Comparison of ENCODE assay signal across 29 cellular contexts in genomic region chr12:45517360-45517759, GRCh38.
"Had no signal": no experiment of that assay in that cellular context is flagged by ENCODE, and none has a peak within 500 bp of the region (broad histone marks: within the 10 kb centered on the region; RNA-seq: fewer than 3 reads in every experiment).

No MANE protein-coding gene starts in this region.

- H3K27ac Mint-ChIP-seq: activated CD4-positive, alpha-beta T cell treated with anti-CD3 and anti-CD28 coated beads, Interleukin-2, amount 10 ng/mL, durations not matched to agents 24 days and 14 days; activated CD8-positive, alpha-beta T cell treated with anti-CD3 and anti-CD28 coated beads, Interleukin-2, amount 10 ng/mL, durations not matched to agents 7 days and 5 days; activated T-cell treated with anti-CD3 and anti-CD28 coated beads, Interleukin-2, amount 50 U/mL, for 24 hours; T-helper 2 cell treated with Interferon-gamma antibody and Interleukin-4, amounts not matched to agents 5 μg/mL and 100 μg/mL, for 36 hours had no signal

- H3K4me3 ChIP-seq: adrenal gland, body of pancreas, breast epithelium, MG63, Peyer's patch, SJSA1 had no signal

- ATAC-seq: activated naive CD4-positive, alpha-beta T cell treated with anti-CD3 and anti-CD28 coated beads, Interleukin-2, amount 50 U/mL, for 72 hours; body of pancreas; PC-3 had no signal

- H3K4me3 Mint-ChIP-seq: activated CD4-positive, alpha-beta T cell treated with anti-CD3 and anti-CD28 coated beads, Interleukin-2, amount 10 ng/mL, durations not matched to agents 24 days and 14 days; activated CD8-positive, alpha-beta T cell treated with anti-CD3 and anti-CD28 coated beads, Interleukin-2, amount 10 ng/mL, durations not matched to agents 7 days and 5 days; activated T-cell treated with anti-CD3 and anti-CD28 coated beads, Interleukin-2, amount 50 U/mL, for 24 hours; T-helper 2 cell treated with Interferon-gamma antibody and Interleukin-4, amounts not matched to agents 5 μg/mL and 100 μg/mL, for 36 hours had no signal

- H3K27me3 Mint-ChIP-seq: activated CD4-positive, alpha-beta T cell treated with anti-CD3 and anti-CD28 coated beads, Interleukin-2, amount 10 ng/mL, durations not matched to agents 24 days and 14 days; activated T-cell treated with anti-CD3 and anti-CD28 coated beads, Interleukin-2, amount 50 U/mL, for 24 hours had no signal

- DNase-seq: activated CD4-positive, alpha-beta T cell treated with anti-CD3 and anti-CD28 coated beads, Interleukin-2, amount 10 ng/mL, durations not matched to agents 24 days and 14 days; activated CD4-positive, alpha-beta T cell treated with anti-CD3 and anti-CD28 coated beads, Interleukin-2, amount 50 U/mL, for 48 hours; activated CD8-positive, alpha-beta T cell treated with anti-CD3 and anti-CD28 coated beads, Interleukin-2, amount 10 ng/mL, durations not matched to agents 7 days and 5 days; activated effector memory CD4-positive, alpha-beta T cell treated with anti-CD3 and anti-CD28 coated beads, Interleukin-2, amount 50 U/mL, for 16 hours; activated naive CD4-positive, alpha-beta T cell; activated T-cell treated with anti-CD3 and anti-CD28 coated beads, Interleukin-2, amount 50 U/mL, for 24 hours; adrenal gland; body of pancreas; Karpas-422; KBM-7; MG63; NCI-H1048; NCI-H1105 treated with DMSO at 0.1 percent for 48 hours; NCI-H1436; NCI-H1694; NCI-H1930; NCI-H2081 treated with DMSO at 0.1 percent for 48 hours; NCI-H345; NCI-H524 treated with DMSO at 0.1 percent for 48 hours; NCI-H748 treated with DMSO at 0.1 percent for 48 hours; NK-92 treated with Interleukin-12 subunit alpha and Interleukin-12 subunit beta, amount 100 ng/mL, for 24 hours; PC-3; Peyer's patch; RPMI8226; SHP77 treated with DMSO at 0.1 percent for 48 hours had no signal
